Comparison of ENCODE assay signal across 18 cellular contexts in the genomic region with DNA sequence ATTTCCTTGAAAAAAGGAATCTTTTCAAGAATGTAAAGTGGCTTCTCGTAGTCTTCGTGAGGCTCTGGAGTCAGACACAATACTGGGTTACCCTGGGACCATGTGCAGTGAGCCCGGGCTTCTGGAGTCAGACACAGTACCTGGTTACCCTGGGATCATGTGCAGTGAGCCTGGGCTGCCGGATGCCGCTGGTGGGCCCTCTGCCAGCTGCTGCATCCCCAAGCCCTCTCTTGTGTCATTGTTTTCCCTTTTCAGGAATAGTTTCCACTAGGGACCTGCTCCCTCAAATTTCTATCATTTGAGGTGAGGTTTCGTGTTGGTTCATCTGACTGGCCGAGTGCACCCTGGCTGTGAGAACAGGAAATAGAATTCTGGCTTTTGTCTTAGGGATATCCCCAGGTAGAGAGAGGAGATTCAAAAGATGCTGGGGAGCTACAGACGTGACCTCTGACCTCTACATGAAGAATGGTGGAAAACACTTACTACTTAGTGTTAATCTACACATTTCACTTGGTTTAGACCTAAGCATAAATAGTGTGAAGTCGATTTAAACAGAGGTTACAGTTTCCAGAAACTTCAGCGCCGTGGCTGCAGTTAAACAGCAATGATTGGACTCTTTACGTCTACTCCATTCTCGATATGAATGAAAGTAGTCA. TPM values are rescaled to one million over a fixed set of nuclear protein-coding genes. Genes with fewer than 3 reads are reported as not detected.
DNase-seq lines count a peak whose midpoint lies in the region; ATAC-seq lines count a peak whose summit lies in the region.
"Had no signal": no experiment of that assay in that cellular context is flagged by ENCODE, and none has a peak within 500 bp of the region (broad histone marks: within the 10 kb centered on the region; RNA-seq: fewer than 3 reads in every experiment).

No MANE protein-coding gene starts in this region.

- ATAC-seq in CD4-positive, CD25-positive, alpha-beta regulatory T cell (ENCODE audit: low read depth in 2 of 2) = no peak
- ATAC-seq in effector memory CD8-positive, alpha-beta T cell (replicated peaks) = no peak
- ATAC-seq in HG03175 (IDR thresholded peaks at IDR 0.05; ENCODE audit: unreplicated experiment) (no peak), HG03442 (IDR thresholded peaks at IDR 0.05; ENCODE audit: unreplicated experiment) (no peak)
- ATAC-seq: pancreas, right lobe of liver, Right ventricle myocardium inferior had no signal

- H3K4me1 ChIP-seq in CD4-positive, CD25-positive, alpha-beta regulatory T cell (ENCODE audit: control insufficient read depth, insufficient read depth, low read length, poor library complexity, severe bottlenecking) = peaks cover 74% of the 10 kb centered on the region
- H3K4me1 ChIP-seq: pancreas, right lobe of liver had no signal

- no peaks in the 10 kb centered on the region for H3K9me3 ChIP-seq in CD4-positive, CD25-positive, alpha-beta regulatory T cell (ENCODE audit: control insufficient read depth in 2 of 2, low read length in 2 of 2)
- H3K9me3 ChIP-seq: heart right ventricle, pancreas, right lobe of liver had no signal

- H3K4me3 ChIP-seq in CD4-positive, CD25-positive, alpha-beta regulatory T cell (ENCODE audit: low read depth, low read length) = peak overlapping the region; percentile 23
- H3K4me3 ChIP-seq: dorsolateral prefrontal cortex, heart right ventricle, pancreas, right lobe of liver had no signal

- peaks cover 81% of the 10 kb centered on the region for H3K4me1 Mint-ChIP-seq in activated CD4-positive, alpha-beta T cell treated with anti-CD3 and anti-CD28 coated beads, Interleukin-2, amount 10 ng/mL, durations not matched to agents 24 days and 14 days
- H3K4me1 Mint-ChIP-seq in CD4-positive, CD25-positive, alpha-beta regulatory T cell = peaks cover 51 to 94% (median 83%) of the 10 kb centered on the region in 4 donors
- peaks cover 94% of the 10 kb centered on the region for H3K4me1 Mint-ChIP-seq in activated CD4-positive, alpha-beta memory T cell treated with anti-CD3 and anti-CD28 coated beads for 36 hours (ENCODE audit: low read depth)
- H3K4me1 Mint-ChIP-seq in effector memory CD8-positive, alpha-beta T cell (ENCODE audit: low read depth in 2 of 2) = peaks cover 67 to 69% of the 10 kb centered on the region in 2 donors

- H3K27me3 Mint-ChIP-seq in activated CD4-positive, alpha-beta T cell treated with anti-CD3 and anti-CD28 coated beads, Interleukin-2, amount 10 ng/mL, durations not matched to agents 24 days and 14 days = no peaks in the 10 kb centered on the region
- no peaks in the 10 kb centered on the region for H3K27me3 Mint-ChIP-seq in CD4-positive, CD25-positive, alpha-beta regulatory T cell
- H3K27me3 Mint-ChIP-seq in activated CD4-positive, alpha-beta memory T cell treated with anti-CD3 and anti-CD28 coated beads for 36 hours = no peaks in the 10 kb centered on the region
- no peaks in the 10 kb centered on the region for H3K27me3 Mint-ChIP-seq in effector memory CD8-positive, alpha-beta T cell

- DNase-seq in activated CD4-positive, alpha-beta T cell treated with anti-CD3 and anti-CD28 coated beads, Interleukin-2, amount 10 ng/mL, durations not matched to agents 24 days and 14 days = no peak
- DNase-seq in activated CD4-positive, alpha-beta T cell treated with anti-CD3 and anti-CD28 coated beads, Interleukin-2, amount 50 U/mL, for 48 hours = no peak
- DNase-seq in CD4-positive, CD25-positive, alpha-beta regulatory T cell = no peak
- peak; percentile 33 for DNase-seq in activated CD4-positive, alpha-beta memory T cell treated with anti-CD3 and anti-CD28 coated beads for 36 hours
- DNase-seq in effector memory CD8-positive, alpha-beta T cell = no peak
- DNase-seq in NOMO-1 (lab: John Stamatoyannopoulos, UW; ENCODE audit: unreplicated experiment in 2 of 2) = no peak
- DNase-seq: central memory CD4-positive, alpha-beta T cell; DMS 273 treated with DMSO at 0.1 percent for 48 hours; dorsolateral prefrontal cortex; heart right ventricle; mesendoderm; NCI-H1092 treated with DMSO at 0.1 percent for 48 hours; NCI-H1930; pancreas; right lobe of liver had no signal

- intact Hi-C loops in activated CD4-positive, alpha-beta T cell treated with anti-CD3 and anti-CD28 coated beads, Interleukin-2, amount 10 ng/mL, durations not matched to agents 24 days and 14 days (cut with micrococcal nuclease) = loop anchor here (10.0 kb wide), 2 partner anchors 200 to 280 kb away; partner anchors contain the start of genes POFUT2 and UBE2G2
- intact Hi-C loops in activated CD4-positive, alpha-beta memory T cell treated with anti-CD3 and anti-CD28 coated beads for 36 hours (cut with micrococcal nuclease) = loop anchor here (2.0 to 5.0 kb wide), 2 partner anchors 24 to 268 kb away; partner anchors contain the start of gene SUMO3

- no peaks in the 10 kb centered on the region for H3K36me3 ChIP-seq in CD4-positive, CD25-positive, alpha-beta regulatory T cell (ENCODE audit: control insufficient read depth, insufficient read depth, low read length)
- H3K36me3 ChIP-seq: pancreas, right lobe of liver had no signal

- H3K27ac ChIP-seq in CD4-positive, CD25-positive, alpha-beta regulatory T cell (ENCODE audit: insufficient read depth, low read length, poor library complexity, severe bottlenecking) = peak overlapping the region; percentile 53
- H3K27ac ChIP-seq: dorsolateral prefrontal cortex, pancreas, right lobe of liver had no signal

- no peaks in the 10 kb centered on the region for H3K27me3 ChIP-seq in CD4-positive, CD25-positive, alpha-beta regulatory T cell (ENCODE audit: control insufficient read depth, insufficient read depth, low read length)
- H3K27me3 ChIP-seq: dorsolateral prefrontal cortex, heart right ventricle, pancreas, right lobe of liver had no signal

- POLR2A ChIA-PET in activated CD4-positive, alpha-beta memory T cell treated with anti-CD3 and anti-CD28 coated beads for 36 hours (lab: Charles Lee) = no interaction called here

- H3K4me3 Mint-ChIP-seq in activated CD4-positive, alpha-beta T cell treated with anti-CD3 and anti-CD28 coated beads, Interleukin-2, amount 10 ng/mL, durations not matched to agents 24 days and 14 days = no peak overlapping the region
- peak overlapping the region in 3 of 4 donors; percentile 17 to 75 (median 59) for H3K4me3 Mint-ChIP-seq in CD4-positive, CD25-positive, alpha-beta regulatory T cell
- peak overlapping the region; percentile 24 for H3K4me3 Mint-ChIP-seq in activated CD4-positive, alpha-beta memory T cell treated with anti-CD3 and anti-CD28 coated beads for 36 hours
- H3K4me3 Mint-ChIP-seq in effector memory CD8-positive, alpha-beta T cell = peak overlapping the region; percentile 1 to 26

- CTCF ChIA-PET in activated CD4-positive, alpha-beta memory T cell treated with anti-CD3 and anti-CD28 coated beads for 36 hours (lab: Charles Lee) = interaction anchor here (1.2 to 1.3 kb wide), 2 partner anchors 22 to 53 kb away, joined by 5 to 7 read pairs; no protein-coding TSS in a partner anchor

- H3K36me3 Mint-ChIP-seq in activated CD4-positive, alpha-beta T cell treated with anti-CD3 and anti-CD28 coated beads, Interleukin-2, amount 10 ng/mL, durations not matched to agents 24 days and 14 days (ENCODE audit: low read depth) = peaks cover 15% of the 10 kb centered on the region
- peaks cover 19% of the 10 kb centered on the region for H3K36me3 Mint-ChIP-seq in CD4-positive, CD25-positive, alpha-beta regulatory T cell
- H3K36me3 Mint-ChIP-seq in activated CD4-positive, alpha-beta memory T cell treated with anti-CD3 and anti-CD28 coated beads for 36 hours = peaks cover 5% of the 10 kb centered on the region
- peaks cover 6% of the 10 kb centered on the region for H3K36me3 Mint-ChIP-seq in effector memory CD8-positive, alpha-beta T cell (ENCODE audit: insufficient read depth)

- peak overlapping the region; percentile 10 for H3K27ac Mint-ChIP-seq in activated CD4-positive, alpha-beta T cell treated with anti-CD3 and anti-CD28 coated beads, Interleukin-2, amount 10 ng/mL, durations not matched to agents 24 days and 14 days
- H3K27ac Mint-ChIP-seq in CD4-positive, CD25-positive, alpha-beta regulatory T cell = peak overlapping the region; percentile 15 to 86 (median 83)
- H3K27ac Mint-ChIP-seq in activated CD4-positive, alpha-beta memory T cell treated with anti-CD3 and anti-CD28 coated beads for 36 hours = peak overlapping the region; percentile 82
- H3K27ac Mint-ChIP-seq in effector memory CD8-positive, alpha-beta T cell = peak overlapping the region; percentile 36 to 64

- H3K9me3 Mint-ChIP-seq in activated CD4-positive, alpha-beta T cell treated with anti-CD3 and anti-CD28 coated beads, Interleukin-2, amount 10 ng/mL, durations not matched to agents 24 days and 14 days = no peaks in the 10 kb centered on the region
- no peaks in the 10 kb centered on the region for H3K9me3 Mint-ChIP-seq in CD4-positive, CD25-positive, alpha-beta regulatory T cell
- no peaks in the 10 kb centered on the region for H3K9me3 Mint-ChIP-seq in activated CD4-positive, alpha-beta memory T cell treated with anti-CD3 and anti-CD28 coated beads for 36 hours
- H3K9me3 Mint-ChIP-seq in effector memory CD8-positive, alpha-beta T cell = no peaks in the 10 kb centered on the region

RNA-seq across cellular contexts. Expression of gene ADARB1, which starts 10.6 kb away (rescaled TPM):
- 21.8 and 24.6 TPM in 2 replicates for total RNA-seq in activated CD4-positive, alpha-beta T cell treated with anti-CD3 and anti-CD28 coated beads, Interleukin-2, amount 10 ng/mL, durations not matched to agents 24 days and 14 days
- 52.9 TPM for total RNA-seq in CD4-positive, CD25-positive, alpha-beta regulatory T cell
- 1 to 10 TPM; 2.8 to 7.2 (median 4.7) TPM for polyA plus RNA-seq in CD4-positive, CD25-positive, alpha-beta regulatory T cell
- total RNA-seq in activated CD4-positive, alpha-beta memory T cell treated with anti-CD3 and anti-CD28 coated beads for 36 hours = 10 to 100 TPM; 37.6 to 40.6 TPM

Comparison
In these comparisons a context has a peak if more than half of its experiments do, and no peak if none do; other contexts are left out.
1. H3K27ac Mint-ChIP-seq: peak in every context shown above with its lines; median percentile 83 in CD4-positive, CD25-positive, alpha-beta regulatory T cell; 82 in activated CD4-positive, alpha-beta memory T cell treated with anti-CD3 and anti-CD28 coated beads for 36 hours; 50 in effector memory CD8-positive, alpha-beta T cell; 10 in activated CD4-positive, alpha-beta T cell treated with anti-CD3 and anti-CD28 coated beads, Interleukin-2, amount 10 ng/mL, durations not matched to agents 24 days and 14 days.